Comparison of ENCODE assay signal across 1 cellular context in genomic region chr2:70431948-70432347, GRCh38.
TF ChIP-seq lines count a peak whose summit lies in the region.

No MANE protein-coding gene starts in this region.

TF ChIP-seq in K562, 482 proteins besides CTCF, POLR2A, EP300 and RAD21 (continued from another document and continues in another):
- 0 out of 2 replicates have a peak, but pooled peaks have one; percentile 21 for TF ChIP-seq ESRRA (IDR thresholded peaks at IDR 0.05; ENCODE audit: borderline replicate concordance, low read depth)
- TF ChIP-seq CBX1 (IDR thresholded peaks at IDR 0.05; ENCODE audit: low read depth) = no peak
- no peak for TF ChIP-seq PPARD (CRISPR knock-in tag; IDR thresholded peaks at IDR 0.05)
- no peak for TF ChIP-seq GABPB2 (CRISPR knock-in tag; conservative IDR thresholded peaks at IDR 0.05)
- no peak for TF ChIP-seq TCF7L2 (IDR thresholded peaks at IDR 0.05; ENCODE audit: low read depth, low read length)
- TF ChIP-seq HINFP (tag; conservative IDR thresholded peaks at IDR 0.05; ENCODE audit: low read depth) = no peak
- 0 out of 2 replicates have a peak, but pooled peaks have one; percentile 30 for TF ChIP-seq ZNF584 (CRISPR knock-in tag; IDR thresholded peaks at IDR 0.05; ENCODE audit: low read depth)
- peak; percentile 76 for TF ChIP-seq ZSCAN32 (CRISPR knock-in tag; IDR thresholded peaks at IDR 0.05)
- no peak for TF ChIP-seq RNF2 (IDR thresholded peaks at IDR 0.05)
- TF ChIP-seq ZNF507 (tag; conservative IDR thresholded peaks at IDR 0.05) = no peak
- no peak for TF ChIP-seq ZNF77 (CRISPR knock-in tag; IDR thresholded peaks at IDR 0.05)
- no peak for TF ChIP-seq LCOR (CRISPR knock-in tag; IDR thresholded peaks at IDR 0.05)
- TF ChIP-seq SREBF1 (IDR thresholded peaks at IDR 0.05; ENCODE audit: borderline replicate concordance, low read depth, low read length) = no peak
- TF ChIP-seq ELF2 (CRISPR knock-in tag; IDR thresholded peaks at IDR 0.05) = no peak
- TF ChIP-seq ZFP1 (CRISPR knock-in tag; IDR thresholded peaks at IDR 0.05) = no peak
- no peak for TF ChIP-seq HNRNPUL1 (IDR thresholded peaks at IDR 0.05; ENCODE audit: low read length)
- TF ChIP-seq CHD7 (IDR thresholded peaks at IDR 0.05; ENCODE audit: low read depth, low read length) = no peak
- TF ChIP-seq ZNF24 (IDR thresholded peaks at IDR 0.05) = no peak
- no peak for TF ChIP-seq KLF16 (IDR thresholded peaks at IDR 0.05)
- no peak for TF ChIP-seq ZNF717 (CRISPR knock-in tag; IDR thresholded peaks at IDR 0.05)
- TF ChIP-seq E2F1 (CRISPR knock-in tag; IDR thresholded peaks at IDR 0.05) = no peak
- TF ChIP-seq SOX6 (IDR thresholded peaks at IDR 0.05) = peak; percentile 71
- no peak for TF ChIP-seq ATF6 (CRISPR knock-in tag; IDR thresholded peaks at IDR 0.05)
- peak; percentile 75 for TF ChIP-seq ZNF175 (CRISPR knock-in tag; IDR thresholded peaks at IDR 0.05; ENCODE audit: low read depth)
- TF ChIP-seq DIDO1 (tag; IDR thresholded peaks at IDR 0.05; ENCODE audit: low read depth) = no peak
- TF ChIP-seq ATF7 (IDR thresholded peaks at IDR 0.05) = peak; percentile 72
- no peak for TF ChIP-seq SETDB1 (IDR thresholded peaks at IDR 0.05; ENCODE audit: low read length)
- TF ChIP-seq CGGBP1 (CRISPR knock-in tag; IDR thresholded peaks at IDR 0.05) = no peak
- TF ChIP-seq FOSL1 (tag; conservative IDR thresholded peaks at IDR 0.05) = no peak
- TF ChIP-seq DNMT1 (IDR thresholded peaks at IDR 0.05) = no peak
- no peak for TF ChIP-seq SMAD1 (IDR thresholded peaks at IDR 0.05; ENCODE audit: low read depth, low read length, partially characterized antibody)
- no peak for TF ChIP-seq E4F1 (CRISPR knock-in tag; IDR thresholded peaks at IDR 0.05; ENCODE audit: borderline replicate concordance)
- no peak for TF ChIP-seq ZNF347 (CRISPR knock-in tag; IDR thresholded peaks at IDR 0.05; ENCODE audit: low read depth)
- no peak for TF ChIP-seq NFIC (IDR thresholded peaks at IDR 0.05)
- no peak for TF ChIP-seq PHF20 (IDR thresholded peaks at IDR 0.05; ENCODE audit: partially characterized antibody)
- peak; percentile 18; the same call in 1 of the 2 replicates for TF ChIP-seq MECOM (CRISPR knock-in tag; IDR thresholded peaks at IDR 0.05)
- TF ChIP-seq BMI1 (IDR thresholded peaks at IDR 0.05; ENCODE audit: low read length) = no peak
- TF ChIP-seq ATF4 (CRISPR knock-in tag; IDR thresholded peaks at IDR 0.05) = peak; percentile 79
- no peak for TF ChIP-seq KLF13 (tag; IDR thresholded peaks at IDR 0.05; ENCODE audit: borderline replicate concordance, low read depth)
- no peak for TF ChIP-seq WHSC1 (IDR thresholded peaks at IDR 0.05; ENCODE audit: low read length)
- no peak for TF ChIP-seq MITF (IDR thresholded peaks at IDR 0.05)
- TF ChIP-seq JUND (IDR thresholded peaks at IDR 0.05; ENCODE audit: borderline replicate concordance, low read depth, low read length) = peak; percentile 27; the same call in 1 of the 2 replicates
- TF ChIP-seq JUND (tag; IDR thresholded peaks at IDR 0.05; ENCODE audit: borderline replicate concordance, low read depth, low read length) = no peak
- TF ChIP-seq ATF3 (IDR thresholded peaks at IDR 0.05) = peak; percentile 85
- TF ChIP-seq ATF3 (CRISPR knock-in tag; conservative IDR thresholded peaks at IDR 0.05) = no peak
- no peak for TF ChIP-seq NRF1 (conservative IDR thresholded peaks at IDR 0.05 in 1 of 2, IDR thresholded peaks at IDR 0.05 in 1 of 2)
